In the genomic region with DNA sequence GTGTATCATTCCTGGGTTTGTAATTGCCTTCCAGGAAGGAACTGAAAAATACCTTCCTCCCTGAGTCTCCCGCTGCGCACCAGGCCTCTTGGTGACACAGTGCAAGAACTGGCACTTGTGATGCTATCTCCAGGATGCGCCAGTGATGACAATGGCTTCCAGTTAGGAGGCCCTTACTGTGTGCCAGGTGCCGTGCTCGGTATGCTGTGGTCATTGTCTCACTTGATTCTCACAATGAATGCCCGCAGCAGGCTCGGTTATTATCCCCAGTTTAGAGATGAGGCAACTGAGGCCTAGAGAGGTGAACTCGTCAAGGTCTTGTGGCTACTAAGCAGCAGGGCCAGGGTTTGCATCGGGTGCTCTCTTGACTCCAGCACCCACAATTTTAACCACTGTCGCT, we compare ENCODE assay signal across 27 cellular contexts.
"Had no signal": no experiment of that assay in that cellular context is flagged by ENCODE, and none has a peak within 500 bp of the region (broad histone marks: within the 10 kb centered on the region; RNA-seq: fewer than 3 reads in every experiment).

No MANE protein-coding gene starts in this region.

- DNase-seq: stimulated activated CD4-positive, alpha-beta T cell treated with anti-CD3 and anti-CD28 coated beads, Interleukin-2, amount 100 ng/mL, for 48 hours; stimulated activated CD4-positive, alpha-beta T cell treated with anti-CD3 and anti-CD28 coated beads, Interleukin-4, amount 100 ng/mL, for 1 hour; stimulated activated CD4-positive, alpha-beta T cell treated with anti-CD3 and anti-CD28 coated beads, Interleukin-4, amount 100 ng/mL, for 24 hours; stimulated activated CD4-positive, alpha-beta T cell treated with anti-CD3 and anti-CD28 coated beads, Interleukin-4, amount 100 ng/mL, for 4 hours; stimulated activated CD8-positive, alpha-beta memory T cell treated with anti-CD3 and anti-CD28 coated beads, Interleukin-4, amount 100 ng/mL, for 48 hours; stimulated activated naive B cell treated with anti-CD40 and anti-IgM and Interleukin-4, amounts not matched to agents 10 μg/mL and 1 μg/mL and 100 μg/mL, for 72 hours; stimulated activated naive CD4-positive, alpha-beta T cell; stimulated activated naive CD4-positive, alpha-beta T cell treated with Interleukin-2 at 50 U/mL for 16 hours; stimulated activated naive CD8-positive, alpha-beta T cell treated with anti-CD3 and anti-CD28 coated beads, Interleukin-15, amount 100 ng/mL, for 72 hours; stimulated activated naive CD8-positive, alpha-beta T cell treated with anti-CD3 and anti-CD28 coated beads, Interleukin-15, Interleukin-2, amounts not matched to agents 100 U/mL and 50 U/mL, for 24 hours; stomach; substantia nigra; thyroid gland; tibial artery; transverse colon; trophoblast cell; upper lobe of left lung; upper lobe of right lung; uterus had no signal

- H3K36me3 Mint-ChIP-seq: stimulated activated effector memory CD8-positive, alpha-beta T cell treated with anti-CD3 and anti-CD28 coated beads, Interleukin-12 subunit alpha, Interleukin-12 subunit beta, amount 100 ng/mL, for 72 hours had no signal

- H3K4me1 ChIP-seq: upper lobe of right lung, uterus had no signal

- H3K36me3 ChIP-seq: thyroid gland, transverse colon, upper lobe of left lung, upper lobe of right lung, uterus, vagina had no signal

- H3K27me3 ChIP-seq: stomach, suprapubic skin, thyroid gland, tibial artery, tibial nerve, transverse colon, upper lobe of left lung, upper lobe of right lung, uterus, vagina had no signal

- H3K9me3 ChIP-seq: stomach, suprapubic skin, thoracic aorta, thyroid gland, tibial artery, tibial nerve, transverse colon, upper lobe of left lung, upper lobe of right lung, uterus, vagina had no signal

- H3K4me3 Mint-ChIP-seq: stimulated activated effector memory CD8-positive, alpha-beta T cell treated with anti-CD3 and anti-CD28 coated beads, Interleukin-12 subunit alpha, Interleukin-12 subunit beta, amount 100 ng/mL, for 72 hours; stimulated activated memory B cell treated with anti-CD40 and anti-IgM and Interleukin-4, amounts not matched to agents 10 μg/mL and 1 μg/mL and 100 μg/mL, for 72 hours; stimulated activated naive B cell treated with anti-CD40 and anti-IgM and Interleukin-4, amounts not matched to agents 10 μg/mL and 1 μg/mL and 100 μg/mL, for 72 hours; stimulated activated naive CD8-positive, alpha-beta T cell treated with anti-CD3 and anti-CD28 coated beads, Interleukin-15, amount 100 ng/mL, for 72 hours; stimulated activated naive CD8-positive, alpha-beta T cell treated with anti-CD3 and anti-CD28 coated beads, Interleukin-15, Interleukin-2, amounts not matched to agents 100 ng/mL and 50 ng/mL, for 24 hours; type B pancreatic cell had no signal

- H3K27ac Mint-ChIP-seq: stimulated activated effector memory CD8-positive, alpha-beta T cell treated with anti-CD3 and anti-CD28 coated beads, Interleukin-12 subunit alpha, Interleukin-12 subunit beta, amount 100 ng/mL, for 72 hours; stimulated activated memory B cell treated with anti-CD40 and anti-IgM and Interleukin-4, amounts not matched to agents 10 μg/mL and 1 μg/mL and 100 μg/mL, for 72 hours; stimulated activated naive B cell treated with anti-CD40 and anti-IgM and Interleukin-4, amounts not matched to agents 10 μg/mL and 1 μg/mL and 100 μg/mL, for 72 hours; stimulated activated naive CD8-positive, alpha-beta T cell treated with anti-CD3 and anti-CD28 coated beads, Interleukin-15, amount 100 ng/mL, for 72 hours; stimulated activated naive CD8-positive, alpha-beta T cell treated with anti-CD3 and anti-CD28 coated beads, Interleukin-15, Interleukin-2, amounts not matched to agents 100 ng/mL and 50 ng/mL, for 24 hours; type B pancreatic cell had no signal

- H3K9me3 Mint-ChIP-seq: stimulated activated effector memory CD8-positive, alpha-beta T cell treated with anti-CD3 and anti-CD28 coated beads, Interleukin-12 subunit alpha, Interleukin-12 subunit beta, amount 100 ng/mL, for 72 hours; stimulated activated memory B cell treated with anti-CD40 and anti-IgM and Interleukin-4, amounts not matched to agents 10 μg/mL and 1 μg/mL and 100 μg/mL, for 72 hours; stimulated activated naive B cell treated with anti-CD40 and anti-IgM and Interleukin-4, amounts not matched to agents 10 μg/mL and 1 μg/mL and 100 μg/mL, for 72 hours; stimulated activated naive CD8-positive, alpha-beta T cell treated with anti-CD3 and anti-CD28 coated beads, Interleukin-15, amount 100 ng/mL, for 72 hours; stimulated activated naive CD8-positive, alpha-beta T cell treated with anti-CD3 and anti-CD28 coated beads, Interleukin-15, Interleukin-2, amounts not matched to agents 100 ng/mL and 50 ng/mL, for 24 hours; type B pancreatic cell had no signal

- H3K4me3 ChIP-seq: stomach, suprapubic skin, thoracic aorta, thyroid gland, tibial artery, tibial nerve, transverse colon, upper lobe of left lung, upper lobe of right lung, uterus, vagina had no signal

- H3K4me1 Mint-ChIP-seq: stimulated activated memory B cell treated with anti-CD40 and anti-IgM and Interleukin-4, amounts not matched to agents 10 μg/mL and 1 μg/mL and 100 μg/mL, for 72 hours had no signal

- ATAC-seq: stimulated activated effector memory CD8-positive, alpha-beta T cell treated with anti-CD3 and anti-CD28 coated beads, Interleukin-12 subunit alpha, Interleukin-12 subunit beta, amount 100 ng/mL, for 72 hours; stimulated activated memory B cell treated with anti-CD40 and anti-IgM and Interleukin-4, amounts not matched to agents 10 μg/mL and 1 μg/mL and 100 μg/mL, for 72 hours; stimulated activated naive B cell treated with anti-CD40 and anti-IgM and Interleukin-4, amounts not matched to agents 10 μg/mL and 1 μg/mL and 100 μg/mL, for 72 hours; stimulated activated naive CD8-positive, alpha-beta T cell treated with anti-CD3 and anti-CD28 coated beads, Interleukin-15, amount 100 ng/mL, for 72 hours; stimulated activated naive CD8-positive, alpha-beta T cell treated with anti-CD3 and anti-CD28 coated beads, Interleukin-15, Interleukin-2, amounts not matched to agents 100 U/mL and 50 U/mL, for 24 hours; upper lobe of right lung had no signal

- H3K27me3 Mint-ChIP-seq: stimulated activated memory B cell treated with anti-CD40 and anti-IgM and Interleukin-4, amounts not matched to agents 10 μg/mL and 1 μg/mL and 100 μg/mL, for 72 hours; type B pancreatic cell had no signal

- H3K27ac ChIP-seq: stomach, suprapubic skin, thoracic aorta, thyroid gland, tibial nerve, transverse colon, upper lobe of left lung, upper lobe of right lung, uterus, vagina had no signal
